21 cellular contexts compared by ENCODE assay signal in the genomic region with DNA sequence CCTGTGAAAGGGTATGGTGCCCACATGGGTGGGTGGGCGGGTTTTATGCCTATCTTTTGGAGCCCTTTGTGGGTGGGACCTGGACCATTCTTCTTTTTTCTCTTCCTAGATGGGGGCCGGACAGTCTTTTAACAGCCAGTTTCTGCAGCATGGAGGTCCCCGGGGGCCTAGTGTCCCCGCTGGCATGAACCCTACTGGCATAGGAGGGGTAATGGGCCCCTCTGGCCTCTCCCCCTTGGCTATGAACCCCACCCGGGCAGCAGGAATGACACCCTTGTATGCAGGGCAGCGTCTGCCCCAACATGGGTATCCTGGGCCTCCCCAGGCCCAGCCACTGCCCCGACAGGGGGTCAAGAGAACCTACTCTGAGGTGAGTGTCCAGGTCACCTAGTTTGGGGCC.
"Had no signal": no experiment of that assay in that cellular context is flagged by ENCODE, and none has a peak within 500 bp of the region (broad histone marks: within the 10 kb centered on the region; RNA-seq: fewer than 3 reads in every experiment).

No MANE protein-coding gene starts in this region.

- H3K27me3 ChIP-seq: breast epithelium, Peyer's patch had no signal

- DNase-seq: activated CD4-positive, alpha-beta T cell treated with anti-CD3 and anti-CD28 coated beads for 48 hours; activated CD4-positive, alpha-beta T cell treated with anti-CD3 and anti-CD28 coated beads, Interleukin-2, amount 50 U/mL, for 4 hours; activated CD4-positive, CD25-positive, alpha-beta regulatory T cell treated with anti-CD3 and anti-CD28 coated beads, Interleukin-2, amount 50 U/mL, for 72 hours; activated CD8-positive, alpha-beta memory T cell treated with anti-CD3 and anti-CD28 coated beads, Interleukin-2, amount 50 U/mL, for 48 hours; activated CD8-positive, alpha-beta T cell treated with anti-CD3 and anti-CD28 coated beads, Interleukin-2, amount 10 ng/mL, durations not matched to agents 7 days and 5 days; activated effector memory CD4-positive, alpha-beta T cell treated with Interleukin-2 at 50 U/mL for 16 hours; activated naive CD4-positive, alpha-beta T cell; activated T-cell treated with anti-CD3 and anti-CD28 coated beads, Interleukin-2, amount 50 U/mL, for 1 hour; NCI-H1048; NCI-H146; NCI-H187 treated with DMSO at 0.1 percent for 48 hours; NCI-H2081 treated with DMSO at 0.1 percent for 48 hours; NCI-H524; Peyer's patch; SHP77 treated with DMSO at 0.1 percent for 48 hours; T-helper 9 cell had no signal

- ATAC-seq: activated CD8-positive, alpha-beta T cell treated with anti-CD3 and anti-CD28 coated beads, Interleukin-2, amount 10 ng/mL, durations not matched to agents 7 days and 5 days; WTC11 had no signal

- H3K27ac Mint-ChIP-seq: activated CD8-positive, alpha-beta T cell treated with anti-CD3 and anti-CD28 coated beads, Interleukin-2, amount 10 ng/mL, durations not matched to agents 7 days and 5 days; activated naive CD4-positive, alpha-beta T cell treated with anti-CD3 and anti-CD28 coated beads, Interleukin-2, amount 50 U/mL, for 24 hours; activated T-helper 1 cell treated with anti-CD3 and anti-CD28 coated beads, Interleukin-12 subunit alpha, Interleukin-12 subunit beta, Interleukin-2, Interleukin-4 antibody, amounts not matched to agents 30 ng/mL and 10 ng/mL and 1 ng/mL, durations not matched to agents 14 hours and 24 hours and 36 hours; T-helper 1 cell treated with Interleukin-12 subunit alpha and Interleukin-12 subunit beta and Interleukin-4 antibody, amounts not matched to agents 30 μg/mL and 1 μg/mL, for 36 hours; WTC11 had no signal

- H3K36me3 ChIP-seq: breast epithelium had no signal

- H3K27ac ChIP-seq: breast epithelium, Peyer's patch had no signal

- H3K4me3 ChIP-seq: breast epithelium, Peyer's patch had no signal

- H3K27me3 Mint-ChIP-seq: activated naive CD4-positive, alpha-beta T cell treated with anti-CD3 and anti-CD28 coated beads, Interleukin-2, amount 50 U/mL, for 24 hours had no signal

- H3K4me3 Mint-ChIP-seq: activated CD8-positive, alpha-beta T cell treated with anti-CD3 and anti-CD28 coated beads, Interleukin-2, amount 10 ng/mL, durations not matched to agents 7 days and 5 days; activated naive CD4-positive, alpha-beta T cell treated with anti-CD3 and anti-CD28 coated beads, Interleukin-2, amount 50 U/mL, for 24 hours; activated T-helper 1 cell treated with anti-CD3 and anti-CD28 coated beads, Interleukin-12 subunit alpha, Interleukin-12 subunit beta, Interleukin-2, Interleukin-4 antibody, amounts not matched to agents 30 ng/mL and 10 ng/mL and 1 ng/mL, durations not matched to agents 14 hours and 24 hours and 36 hours; T-helper 1 cell treated with Interleukin-12 subunit alpha and Interleukin-12 subunit beta and Interleukin-4 antibody, amounts not matched to agents 30 μg/mL and 1 μg/mL, for 36 hours; WTC11 had no signal

- H3K9me3 ChIP-seq: breast epithelium, Peyer's patch had no signal
